Comparison of ENCODE assay signal across 14 cellular contexts in the genomic region with DNA sequence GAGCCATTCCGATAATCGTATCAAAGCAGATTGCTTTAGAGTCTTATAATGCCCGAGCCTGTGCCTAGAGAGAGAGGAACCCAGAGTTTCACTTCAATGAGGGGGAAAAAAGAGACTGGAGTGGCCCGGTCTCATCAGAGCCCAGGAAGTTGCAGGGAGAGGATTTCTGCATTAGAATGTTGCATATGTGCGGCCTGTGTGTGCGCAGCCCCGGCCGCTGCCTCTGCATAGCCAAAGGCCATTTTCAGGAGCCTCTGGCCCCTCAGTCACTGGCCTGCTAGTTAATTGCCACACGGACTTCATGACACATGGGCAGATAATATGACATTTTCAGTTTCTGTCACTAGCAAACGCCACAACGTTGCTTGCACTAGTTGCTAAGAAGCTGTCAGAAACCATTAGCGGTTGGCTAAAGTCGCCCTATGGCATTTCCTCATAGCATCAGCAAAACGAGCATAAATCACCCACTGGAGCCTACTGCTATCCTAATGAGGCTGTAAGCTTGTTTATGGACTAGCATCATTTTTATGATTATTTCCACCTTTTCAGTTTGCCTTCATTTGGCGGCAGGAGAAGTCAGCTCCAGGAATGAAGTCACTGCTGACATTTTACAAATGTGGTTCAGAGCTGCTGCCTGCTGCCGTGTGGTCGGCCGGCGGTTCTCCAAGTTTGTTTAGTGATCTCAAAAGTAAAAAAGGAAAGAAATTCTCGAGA.
A peak's percentile ranks its signal among the peaks of the same experiment; 100 is the strongest.
DNase-seq lines count a peak whose midpoint lies in the region; ATAC-seq and TF ChIP-seq lines count a peak whose summit lies in the region.
"Had no signal": no experiment of that assay in that cellular context is flagged by ENCODE, and none has a peak within 500 bp of the region (broad histone marks: within the 10 kb centered on the region; RNA-seq: fewer than 3 reads in every experiment).

No MANE protein-coding gene starts in this region.

- H3K36me3 Mint-ChIP-seq in H9 (ENCODE audit: insufficient read depth in 1 of 3, low read depth in 3 of 3) (no peaks in the 10 kb centered on the region), WTC11 (no peaks in the 10 kb centered on the region)

- H4K5ac ChIP-seq in H9 (ENCODE audit: insufficient read length, low read depth, low read length), result no peak overlapping the region

- CTCF ChIA-PET in WTC11 (lab: Charles Lee), result interaction anchor here (0.9 to 1.9 kb wide), 4 partner anchors 10 to 589 kb away, joined by 3 to 5 read pairs (median 4); no protein-coding TSS in a partner anchor

- H3K27ac ChIP-seq in H9 (ENCODE audit: insufficient read length, low read depth, low read length) (no peak overlapping the region), right atrium auricular region (peak overlapping the region; percentile 40 to 67)
- H3K27ac ChIP-seq: suprapubic skin had no signal

- peak overlapping the region; percentile 30 for H3K4me2 ChIP-seq in H9 (ENCODE audit: insufficient read depth, insufficient read length, low read length)

- peak; percentile 42 for DNase-seq in H9
- DNase-seq in WTC11 (ENCODE audit: low spot score), result no peak
- no peak for DNase-seq in right atrium auricular region (ENCODE audit: low spot score)
- peak; percentile 62 for DNase-seq in retinal pigment epithelial cell (ENCODE audit: low read depth)
- DNase-seq in kidney glomerular epithelial cell (lab: John Stamatoyannopoulos, UW), result no peak
- no peak for DNase-seq in NCI-H226
- no peak for DNase-seq in hepatic stellate cell (ENCODE audit: low spot score)
- DNase-seq in DMS79 (lab: John Stamatoyannopoulos, UW), result no peak
- DNase-seq: activated CD8-positive, alpha-beta memory T cell treated with anti-CD3 and anti-CD28 coated beads for 24 hours; COR-L47; T-helper 1 cell had no signal

- POLR2A ChIA-PET in WTC11 (lab: Charles Lee), result no interaction called here

- H2BK5ac ChIP-seq in H9 (ENCODE audit: insufficient read length, low read length), result no peak overlapping the region

- H3K4ac ChIP-seq in H9 (ENCODE audit: low read depth, low read length), result no peak overlapping the region

- H3K9ac ChIP-seq in H9 (ENCODE audit: extremely low read depth, insufficient read length, low read length), result no peak overlapping the region

- H3K4me3 Mint-ChIP-seq in H9 (peak overlapping the region; percentile 24 to 33; a peak in 2 of 5 replicates), WTC11 (peak overlapping the region; percentile 55)

- no peak overlapping the region for H3K27ac Mint-ChIP-seq in H9
- H3K27ac Mint-ChIP-seq in WTC11, result peak overlapping the region; percentile 85

- H3K23ac ChIP-seq in H9 (ENCODE audit: insufficient read length, low read depth, low read length), result no peak overlapping the region

- WGBS in H9 (ENCODE audit: extremely low coverage, insufficient read length, low lambda C conversion rate), result no CpG with 5 or more reads among the region's 20 CpGs

- ATAC-seq in WTC11, result peak; percentile 38
- ATAC-seq: K562 had no signal

- H3K27me3 Mint-ChIP-seq in H9 (ENCODE audit: low read depth), result peaks cover 10% of the 10 kb centered on the region
- peaks cover 4% of the 10 kb centered on the region; the same call in 1 of the 2 replicates for H3K27me3 Mint-ChIP-seq in WTC11 (ENCODE audit: low read depth)

- H3K14ac ChIP-seq in H9 (ENCODE audit: insufficient read depth, low read length), result no peak overlapping the region

- no peak overlapping the region for H2AK5ac ChIP-seq in H9 (ENCODE audit: insufficient read length, low read length)

- H3K4me1 ChIP-seq in H9 (ENCODE audit: insufficient read depth, low read length) (peaks cover 18% of the 10 kb centered on the region), right atrium auricular region (peaks cover 0 to 26% of the 10 kb centered on the region in 2 donors)

- no peaks in the 10 kb centered on the region for H3K9me3 ChIP-seq in H9 (ENCODE audit: control insufficient read depth, low read depth, low read length)
- no peaks in the 10 kb centered on the region for H3K9me3 ChIP-seq in right atrium auricular region
- H3K9me3 ChIP-seq: ascending aorta, suprapubic skin had no signal

- TF ChIP-seq CTCF in H9 (conservative IDR thresholded peaks at IDR 0.05), result no peak
- TF ChIP-seq CTCF in WTC11 (IDR thresholded peaks at IDR 0.05), result no peak
- TF ChIP-seq CTCF in right atrium auricular region (IDR thresholded peaks at IDR 0.05), result no peak
- TF ChIP-seq CTCF in retinal pigment epithelial cell (conservative IDR thresholded peaks at IDR 0.05; ENCODE audit: low read depth, low read length), result no peak

- no peak overlapping the region for H2BK12ac ChIP-seq in H9 (ENCODE audit: insufficient read length, low read depth, low read length)

- peaks cover 43 to 48% of the 10 kb centered on the region in 2 experiments for H3K4me1 Mint-ChIP-seq in H9
- peaks cover 51% of the 10 kb centered on the region for H3K4me1 Mint-ChIP-seq in WTC11

- H3K27me3 ChIP-seq in H9 (ENCODE audit: insufficient read depth, low read length) (no peaks in the 10 kb centered on the region; the same call in 1 of the 2 replicates), right atrium auricular region (no peaks in the 10 kb centered on the region)
- H3K27me3 ChIP-seq: ascending aorta, suprapubic skin had no signal

- H4K8ac ChIP-seq in H9 (replicated peaks; ENCODE audit: insufficient read length, low read depth, low read length), result no peak overlapping the region

- H2BK20ac ChIP-seq in H9 (ENCODE audit: low read depth, low read length, poor library complexity, severe bottlenecking), result no peak overlapping the region

- H3K36me3 ChIP-seq in right atrium auricular region, result no peaks in the 10 kb centered on the region
- H3K36me3 ChIP-seq: ascending aorta, suprapubic skin had no signal

- no peaks in the 10 kb centered on the region for H3K79me2 ChIP-seq in H9 (ENCODE audit: insufficient read depth, low read length)

- no peaks in the 10 kb centered on the region for H4K20me1 ChIP-seq in H9 (ENCODE audit: control insufficient read depth, insufficient read depth, insufficient read length)

- H3K9me3 Mint-ChIP-seq in H9 (no peaks in the 10 kb centered on the region), WTC11 (no peaks in the 10 kb centered on the region)

- H2AFZ ChIP-seq in H9 (ENCODE audit: low read length), result no peak overlapping the region

- no peak overlapping the region for H4K91ac ChIP-seq in H9 (ENCODE audit: insufficient read length, low read depth, low read length)

- H3K23me2 ChIP-seq in H9 (ENCODE audit: insufficient read length, low read depth, low read length, poor library complexity, severe bottlenecking), result no peaks in the 10 kb centered on the region

- H3K18ac ChIP-seq in H9 (ENCODE audit: insufficient read length, low read depth, low read length), result no peak overlapping the region

- H3K4me3 ChIP-seq in right atrium auricular region, result no peak overlapping the region
- no peak overlapping the region for H3K4me3 ChIP-seq in retinal pigment epithelial cell (ENCODE audit: low read length)
- H3K4me3 ChIP-seq: K562, suprapubic skin had no signal

- H2BK15ac ChIP-seq in H9 (ENCODE audit: low read depth, low read length), result no peak overlapping the region

- no peak overlapping the region for H2BK120ac ChIP-seq in H9 (ENCODE audit: low read depth, low read length, poor library complexity, severe bottlenecking)

- no peaks in the 10 kb centered on the region for H3K79me1 ChIP-seq in H9 (ENCODE audit: insufficient read depth, low read depth, low read length, poor library complexity, severe bottlenecking)

- no peak overlapping the region for H3T11ph ChIP-seq in H9 (ENCODE audit: low read length)

- H3K56ac ChIP-seq in H9 (ENCODE audit: insufficient read length, low read depth, low read length), result no peak overlapping the region

TF ChIP-seq in WTC11, 78 proteins besides CTCF, POLR2A, EP300 and RAD21 (continues in another document):
- TF ChIP-seq JUN (CRISPR knock-in tag; IDR thresholded peaks at IDR 0.05) (no peak), SP1 (CRISPR knock-in tag; conservative IDR thresholded peaks at IDR 0.05) (no peak), NFYB (CRISPR knock-in tag; conservative IDR thresholded peaks at IDR 0.05; ENCODE audit: low read depth) (no peak), ZNF416 (CRISPR knock-in tag; IDR thresholded peaks at IDR 0.05) (no peak), TCF7 (CRISPR knock-in tag; IDR thresholded peaks at IDR 0.05; ENCODE audit: low read depth) (no peak)
- TF ChIP-seq, protein P1, sequence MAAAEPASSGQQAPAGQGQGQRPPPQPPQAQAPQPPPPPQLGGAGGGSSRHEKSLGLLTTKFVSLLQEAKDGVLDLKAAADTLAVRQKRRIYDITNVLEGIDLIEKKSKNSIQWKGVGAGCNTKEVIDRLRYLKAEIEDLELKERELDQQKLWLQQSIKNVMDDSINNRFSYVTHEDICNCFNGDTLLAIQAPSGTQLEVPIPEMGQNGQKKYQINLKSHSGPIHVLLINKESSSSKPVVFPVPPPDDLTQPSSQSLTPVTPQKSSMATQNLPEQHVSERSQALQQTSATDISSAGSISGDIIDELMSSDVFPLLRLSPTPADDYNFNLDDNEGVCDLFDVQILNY (CRISPR knock-in tag; IDR thresholded peaks at IDR 0.05), result no peak
- TF ChIP-seq, protein P2, sequence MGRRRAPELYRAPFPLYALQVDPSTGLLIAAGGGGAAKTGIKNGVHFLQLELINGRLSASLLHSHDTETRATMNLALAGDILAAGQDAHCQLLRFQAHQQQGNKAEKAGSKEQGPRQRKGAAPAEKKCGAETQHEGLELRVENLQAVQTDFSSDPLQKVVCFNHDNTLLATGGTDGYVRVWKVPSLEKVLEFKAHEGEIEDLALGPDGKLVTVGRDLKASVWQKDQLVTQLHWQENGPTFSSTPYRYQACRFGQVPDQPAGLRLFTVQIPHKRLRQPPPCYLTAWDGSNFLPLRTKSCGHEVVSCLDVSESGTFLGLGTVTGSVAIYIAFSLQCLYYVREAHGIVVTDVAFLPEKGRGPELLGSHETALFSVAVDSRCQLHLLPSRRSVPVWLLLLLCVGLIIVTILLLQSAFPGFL (CRISPR knock-in tag; IDR thresholded peaks at IDR 0.05; ENCODE audit: borderline replicate concordance), result no peak
- TF ChIP-seq, protein P3, sequence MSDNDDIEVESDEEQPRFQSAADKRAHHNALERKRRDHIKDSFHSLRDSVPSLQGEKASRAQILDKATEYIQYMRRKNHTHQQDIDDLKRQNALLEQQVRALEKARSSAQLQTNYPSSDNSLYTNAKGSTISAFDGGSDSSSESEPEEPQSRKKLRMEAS (CRISPR knock-in tag; IDR thresholded peaks at IDR 0.05), result no peak
- TF ChIP-seq, protein P4, sequence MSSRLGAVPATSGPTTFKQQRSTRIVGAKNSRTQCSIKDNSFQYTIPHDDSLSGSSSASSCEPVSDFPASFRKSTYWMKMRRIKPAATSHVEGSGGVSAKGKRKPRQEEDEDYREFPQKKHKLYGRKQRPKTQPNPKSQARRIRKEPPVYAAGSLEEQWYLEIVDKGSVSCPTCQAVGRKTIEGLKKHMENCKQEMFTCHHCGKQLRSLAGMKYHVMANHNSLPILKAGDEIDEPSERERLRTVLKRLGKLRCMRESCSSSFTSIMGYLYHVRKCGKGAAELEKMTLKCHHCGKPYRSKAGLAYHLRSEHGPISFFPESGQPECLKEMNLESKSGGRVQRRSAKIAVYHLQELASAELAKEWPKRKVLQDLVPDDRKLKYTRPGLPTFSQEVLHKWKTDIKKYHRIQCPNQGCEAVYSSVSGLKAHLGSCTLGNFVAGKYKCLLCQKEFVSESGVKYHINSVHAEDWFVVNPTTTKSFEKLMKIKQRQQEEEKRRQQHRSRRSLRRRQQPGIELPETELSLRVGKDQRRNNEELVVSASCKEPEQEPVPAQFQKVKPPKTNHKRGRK (CRISPR knock-in tag; IDR thresholded peaks at IDR 0.05; ENCODE audit: borderline replicate concordance), result no peak

Comparison
In these comparisons a context has a peak if more than half of its experiments do, and no peak if none do; other contexts are left out.
1. DNase-seq: peak in H9 (single experiment) and retinal pigment epithelial cell (single experiment); none in WTC11 (single experiment), right atrium auricular region (single experiment), kidney glomerular epithelial cell (single experiment), NCI-H226 (single experiment), hepatic stellate cell (single experiment) and DMS79 (single experiment).